In the genomic region with DNA sequence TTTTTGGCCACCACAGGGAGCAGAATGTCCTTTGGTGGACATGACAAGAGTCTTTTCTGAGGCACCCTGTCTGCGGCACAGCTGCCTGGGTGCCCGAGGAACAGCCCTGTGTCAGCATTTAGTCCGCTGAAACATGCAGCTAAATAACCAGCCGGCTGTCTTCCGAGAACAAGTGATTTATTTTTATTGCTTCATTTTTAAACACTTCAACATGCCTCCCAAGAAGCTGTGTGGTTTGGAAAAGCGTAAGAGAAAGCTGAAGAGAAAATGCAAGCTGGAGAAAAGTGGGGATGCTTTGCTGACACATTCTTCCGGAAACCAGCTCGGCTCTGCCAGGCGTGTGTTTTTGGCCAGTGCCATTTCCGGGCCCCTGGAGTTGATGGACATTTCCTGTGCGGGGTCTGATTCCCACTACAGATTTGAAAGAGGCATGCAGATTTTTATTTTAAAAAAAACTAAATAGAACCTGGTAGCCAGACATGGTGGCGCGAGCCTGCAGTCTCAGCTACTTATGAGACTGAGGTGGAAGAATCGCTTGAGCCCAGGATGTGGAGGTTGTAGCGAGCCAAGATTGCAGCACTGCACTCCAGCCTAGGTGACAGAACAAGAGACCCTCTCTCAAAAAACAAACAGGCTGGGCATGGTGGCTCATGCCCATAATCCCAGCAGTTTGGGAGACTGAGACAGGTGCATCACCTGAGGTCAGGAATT, we compare ENCODE assay signal across 1 cellular context.
TF ChIP-seq lines count a peak whose summit lies in the region.

No MANE protein-coding gene starts in this region.

TF ChIP-seq in WTC11, 78 proteins besides CTCF, POLR2A, EP300 and RAD21 (continued from another document):
- no peak for TF ChIP-seq ZNF121 (CRISPR knock-in tag; IDR thresholded peaks at IDR 0.05)
- TF ChIP-seq PRRX2 (CRISPR knock-in tag; IDR thresholded peaks at IDR 0.05), result no peak
- TF ChIP-seq JAZF1 (CRISPR knock-in tag; IDR thresholded peaks at IDR 0.05), result no peak
- TF ChIP-seq KAT7 (CRISPR knock-in tag; IDR thresholded peaks at IDR 0.05; ENCODE audit: borderline replicate concordance), result no peak
- TF ChIP-seq, protein P1, sequence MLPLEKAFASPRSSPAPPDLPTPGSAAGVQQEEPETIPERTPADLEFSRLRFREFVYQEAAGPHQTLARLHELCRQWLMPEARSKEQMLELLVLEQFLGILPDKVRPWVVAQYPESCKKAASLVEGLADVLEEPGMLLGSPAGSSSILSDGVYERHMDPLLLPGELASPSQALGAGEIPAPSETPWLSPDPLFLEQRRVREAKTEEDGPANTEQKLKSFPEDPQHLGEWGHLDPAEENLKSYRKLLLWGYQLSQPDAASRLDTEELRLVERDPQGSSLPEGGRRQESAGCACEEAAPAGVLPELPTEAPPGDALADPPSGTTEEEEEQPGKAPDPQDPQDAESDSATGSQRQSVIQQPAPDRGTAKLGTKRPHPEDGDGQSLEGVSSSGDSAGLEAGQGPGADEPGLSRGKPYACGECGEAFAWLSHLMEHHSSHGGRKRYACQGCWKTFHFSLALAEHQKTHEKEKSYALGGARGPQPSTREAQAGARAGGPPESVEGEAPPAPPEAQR (CRISPR knock-in tag; IDR thresholded peaks at IDR 0.05), result no peak
- TF ChIP-seq, protein P2, sequence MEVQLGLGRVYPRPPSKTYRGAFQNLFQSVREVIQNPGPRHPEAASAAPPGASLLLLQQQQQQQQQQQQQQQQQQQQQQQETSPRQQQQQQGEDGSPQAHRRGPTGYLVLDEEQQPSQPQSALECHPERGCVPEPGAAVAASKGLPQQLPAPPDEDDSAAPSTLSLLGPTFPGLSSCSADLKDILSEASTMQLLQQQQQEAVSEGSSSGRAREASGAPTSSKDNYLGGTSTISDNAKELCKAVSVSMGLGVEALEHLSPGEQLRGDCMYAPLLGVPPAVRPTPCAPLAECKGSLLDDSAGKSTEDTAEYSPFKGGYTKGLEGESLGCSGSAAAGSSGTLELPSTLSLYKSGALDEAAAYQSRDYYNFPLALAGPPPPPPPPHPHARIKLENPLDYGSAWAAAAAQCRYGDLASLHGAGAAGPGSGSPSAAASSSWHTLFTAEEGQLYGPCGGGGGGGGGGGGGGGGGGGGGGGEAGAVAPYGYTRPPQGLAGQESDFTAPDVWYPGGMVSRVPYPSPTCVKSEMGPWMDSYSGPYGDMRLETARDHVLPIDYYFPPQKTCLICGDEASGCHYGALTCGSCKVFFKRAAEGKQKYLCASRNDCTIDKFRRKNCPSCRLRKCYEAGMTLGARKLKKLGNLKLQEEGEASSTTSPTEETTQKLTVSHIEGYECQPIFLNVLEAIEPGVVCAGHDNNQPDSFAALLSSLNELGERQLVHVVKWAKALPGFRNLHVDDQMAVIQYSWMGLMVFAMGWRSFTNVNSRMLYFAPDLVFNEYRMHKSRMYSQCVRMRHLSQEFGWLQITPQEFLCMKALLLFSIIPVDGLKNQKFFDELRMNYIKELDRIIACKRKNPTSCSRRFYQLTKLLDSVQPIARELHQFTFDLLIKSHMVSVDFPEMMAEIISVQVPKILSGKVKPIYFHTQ (CRISPR knock-in tag; IDR thresholded peaks at IDR 0.05), result no peak
- TF ChIP-seq, protein P3, sequence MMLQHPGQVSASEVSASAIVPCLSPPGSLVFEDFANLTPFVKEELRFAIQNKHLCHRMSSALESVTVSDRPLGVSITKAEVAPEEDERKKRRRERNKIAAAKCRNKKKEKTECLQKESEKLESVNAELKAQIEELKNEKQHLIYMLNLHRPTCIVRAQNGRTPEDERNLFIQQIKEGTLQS (CRISPR knock-in tag; conservative IDR thresholded peaks at IDR 0.05), result no peak
- no peak for TF ChIP-seq ZNF671 (CRISPR knock-in tag; IDR thresholded peaks at IDR 0.05)
- TF ChIP-seq TP53 (CRISPR knock-in tag; IDR thresholded peaks at IDR 0.05), result no peak
- no peak for TF ChIP-seq IRF2 (CRISPR knock-in tag; IDR thresholded peaks at IDR 0.05; ENCODE audit: borderline replicate concordance, low read depth)
